In genomic region chr1:101259744-101260148, GRCh38 we compare ENCODE assay signal across 8 cellular contexts. TPM values are rescaled to one million over a fixed set of nuclear protein-coding genes. Genes with fewer than 3 reads are reported as not detected.
A peak's percentile ranks its signal among the peaks of the same experiment; 100 is the strongest.
DNase-seq lines count a peak whose midpoint lies in the region; ATAC-seq and TF ChIP-seq lines count a peak whose summit lies in the region.

No MANE protein-coding gene starts in this region.

- CTCF ChIA-PET in activated CD8-positive, alpha-beta T cell treated with anti-CD3 and anti-CD28 coated beads for 36 hours (lab: Charles Lee), result interaction anchor here (1.1 to 1.2 kb wide), 2 partner anchors 21 to 28 kb away, joined by 3 to 7 read pairs; no protein-coding TSS in a partner anchor

- no peak for TF ChIP-seq POLR2A in sigmoid colon (IDR thresholded peaks at IDR 0.05)

- in situ Hi-C loops in G401 (cut with HindIII; ENCODE audit: low sequenced_read_pairs), result no loop called here

- no peaks in the 10 kb centered on the region for H3K36me3 ChIP-seq in ACC112 (ENCODE audit: insufficient read depth, low read length)
- no peaks in the 10 kb centered on the region for H3K36me3 ChIP-seq in sigmoid colon

- no peak overlapping the region for H2AFZ ChIP-seq in ACC112 (ENCODE audit: low read length, unreplicated experiment)

- POLR2A ChIA-PET in activated CD8-positive, alpha-beta T cell treated with anti-CD3 and anti-CD28 coated beads for 36 hours (lab: Charles Lee), result interaction anchor here (0.9 to 1.3 kb wide), 4 partner anchors 19 to 234 kb away, joined by 3 read pairs; partner anchors contain the start of gene DPH5

- peak overlapping the region; percentile 91 for H3K27ac Mint-ChIP-seq in HFFc6
- H3K27ac Mint-ChIP-seq in activated CD8-positive, alpha-beta T cell treated with anti-CD3 and anti-CD28 coated beads for 36 hours, result peak overlapping the region; percentile 79

- peak overlapping the region; percentile 62 for H3K4me3 Mint-ChIP-seq in HFFc6
- no peak overlapping the region for H3K4me3 Mint-ChIP-seq in activated CD8-positive, alpha-beta T cell treated with anti-CD3 and anti-CD28 coated beads for 36 hours

- intact Hi-C loops in activated CD8-positive, alpha-beta T cell treated with anti-CD3 and anti-CD28 coated beads for 36 hours (cut with micrococcal nuclease), result no loop called here
- intact Hi-C loops in sigmoid colon (cut with DNase I), result no loop called here

- H3K27me3 ChIP-seq in ACC112 (ENCODE audit: insufficient read depth, low read length) (no peaks in the 10 kb centered on the region), sigmoid colon (no peaks in the 10 kb centered on the region)

- H3K27ac ChIP-seq in ACC112 (ENCODE audit: low read depth, low read length) (peak overlapping the region; percentile 90), sigmoid colon (peak overlapping the region in 1 of 4 donors; percentile 25)

- peaks cover 32% of the 10 kb centered on the region for H3K4me1 ChIP-seq in ACC112 (ENCODE audit: control insufficient read depth, insufficient read depth, low read length, unreplicated experiment)
- peaks cover 0 to 8% (median 2%) of the 10 kb centered on the region in 4 donors for H3K4me1 ChIP-seq in sigmoid colon

- TF ChIP-seq EP300 in sigmoid colon (IDR thresholded peaks at IDR 0.05), result no peak

- no peak overlapping the region for H3K4me3 ChIP-seq in ACC112 (ENCODE audit: low read depth, low read length)
- H3K4me3 ChIP-seq in sigmoid colon, result no peak overlapping the region

- peaks cover 2% of the 10 kb centered on the region for H3K27me3 Mint-ChIP-seq in HFFc6 (ENCODE audit: insufficient read depth)
- no peaks in the 10 kb centered on the region for H3K27me3 Mint-ChIP-seq in activated CD8-positive, alpha-beta T cell treated with anti-CD3 and anti-CD28 coated beads for 36 hours

- peaks cover 72% of the 10 kb centered on the region for H3K4me1 Mint-ChIP-seq in HFFc6 (ENCODE audit: low read depth)
- H3K4me1 Mint-ChIP-seq in activated CD8-positive, alpha-beta T cell treated with anti-CD3 and anti-CD28 coated beads for 36 hours (ENCODE audit: low read depth), result peaks cover 66% of the 10 kb centered on the region

- TF ChIP-seq CTCF in HFFc6 (IDR thresholded peaks at IDR 0.05) (no peak), sigmoid colon (IDR thresholded peaks at IDR 0.05) (no peak)
- TF ChIP-seq CTCF in activated CD8-positive, alpha-beta T cell treated with anti-CD3 and anti-CD28 coated beads for 36 hours (IDR thresholded peaks at IDR 0.05), result no peak

- H3K79me2 ChIP-seq in ACC112 (ENCODE audit: control insufficient read depth, insufficient read depth, low read length, unreplicated experiment), result no peaks in the 10 kb centered on the region

- peak; percentile 51 for ATAC-seq in activated CD8-positive, alpha-beta T cell treated with anti-CD3 and anti-CD28 coated beads for 36 hours
- no peak for ATAC-seq in GM19463 (IDR thresholded peaks at IDR 0.05; ENCODE audit: unreplicated experiment)

- no peaks in the 10 kb centered on the region for H3K9me3 ChIP-seq in sigmoid colon

- no peaks in the 10 kb centered on the region for H3K9me3 Mint-ChIP-seq in HFFc6
- H3K9me3 Mint-ChIP-seq in activated CD8-positive, alpha-beta T cell treated with anti-CD3 and anti-CD28 coated beads for 36 hours, result no peaks in the 10 kb centered on the region

- no peaks in the 10 kb centered on the region for H3K36me3 Mint-ChIP-seq in HFFc6 (ENCODE audit: low read depth)
- no peaks in the 10 kb centered on the region for H3K36me3 Mint-ChIP-seq in activated CD8-positive, alpha-beta T cell treated with anti-CD3 and anti-CD28 coated beads for 36 hours (ENCODE audit: low read depth)

- DNase-seq in HFFc6 (peak; percentile 82), hepatic stellate cell (ENCODE audit: low spot score) (peak; percentile 37), NCI-H1930 (lab: John Stamatoyannopoulos, UW) (no peak), G401 (ENCODE audit: low spot score) (no peak), sigmoid colon (no peak)
- no peak for DNase-seq in activated CD8-positive, alpha-beta T cell treated with anti-CD3 and anti-CD28 coated beads for 36 hours

RNA-seq across cellular contexts. Expression of gene S1PR1, which starts 22.9 kb away (rescaled TPM):
- total RNA-seq in HFFc6 (2021; fragmentation: NEBNext Ultra II Directional; extraction: Animal tissue kit (Norgen Biotek cat#: 25700)), result 10 to 100 TPM in 2 of 6 experiments, 1 to 10 TPM in 4; 6.0 to 10.2 (median 8.9) TPM
- total RNA-seq in activated CD8-positive, alpha-beta T cell treated with anti-CD3 and anti-CD28 coated beads for 36 hours, result 10 to 100 TPM; 63.9 to 66.4 TPM
- not detected in 2 replicates for total RNA-seq in G401 (2014; rRNA removed; shearing (Covaris generic))
- total RNA-seq in sigmoid colon, result 10 to 100 TPM; 16.4 to 25.5 (median 22.3) TPM
- polyA plus RNA-seq in sigmoid colon, result 10 to 100 TPM in 1 of 3 donors, 1 to 10 TPM in 2; 1.2 to 29.3 (median 4.2) TPM

Comparison
In these comparisons a context has a peak if more than half of its experiments do, and no peak if none do; other contexts are left out.
1. DNase-seq: peak in HFFc6 (single experiment) and hepatic stellate cell (single experiment); none in activated CD8-positive, alpha-beta T cell treated with anti-CD3 and anti-CD28 coated beads for 36 hours (single experiment), NCI-H1930 (0 of 2), G401 (single experiment) and sigmoid colon (single experiment).